In genomic region chr16:58170223-58170622, GRCh38 we compare ENCODE assay signal across 26 cellular contexts.
"Had no signal": no experiment of that assay in that cellular context is flagged by ENCODE, and none has a peak within 500 bp of the region (broad histone marks: within the 10 kb centered on the region; RNA-seq: fewer than 3 reads in every experiment).

No MANE protein-coding gene starts in this region.

- ATAC-seq: activated CD4-positive, alpha-beta T cell treated with anti-CD3 and anti-CD28 coated beads for 36 hours; activated CD8-positive, alpha-beta memory T cell treated with anti-CD3 and anti-CD28 coated beads, Interleukin-2, amount 10 ng/mL, durations not matched to agents 7 days and 5 days; activated CD8-positive, alpha-beta T cell treated with anti-CD3 and anti-CD28 coated beads, Interleukin-2, amount 10 ng/mL, durations not matched to agents 7 days and 5 days; activated naive CD4-positive, alpha-beta T cell treated with anti-CD3 and anti-CD28 coated beads, Interleukin-2, amount 50 U/mL, for 72 hours; body of pancreas; gastroesophageal sphincter; heart right ventricle had no signal

- DNase-seq: activated CD4-positive, alpha-beta memory T cell treated with anti-CD3 and anti-CD28 coated beads for 36 hours; activated CD4-positive, alpha-beta T cell treated with anti-CD3 and anti-CD28 coated beads for 36 hours; activated CD4-positive, alpha-beta T cell treated with anti-CD3 and anti-CD28 coated beads, Interleukin-2, amount 10 ng/mL, durations not matched to agents 24 days and 14 days; activated CD4-positive, CD25-positive, alpha-beta regulatory T cell; activated CD4-positive, CD25-positive, alpha-beta regulatory T cell treated with anti-CD3 and anti-CD28 coated beads, Interleukin-2, amount 50 U/mL, for 72 hours; activated CD8-positive, alpha-beta memory T cell treated with anti-CD3 and anti-CD28 coated beads, Interleukin-2, amount 10 ng/mL, durations not matched to agents 7 days and 5 days; activated CD8-positive, alpha-beta memory T cell treated with anti-CD3 and anti-CD28 coated beads, Interleukin-2, amount 50 U/mL, for 4 hours; activated CD8-positive, alpha-beta T cell treated with anti-CD3 and anti-CD28 coated beads, Interleukin-2, amount 10 ng/mL, durations not matched to agents 7 days and 5 days; activated gamma-delta T cell treated with Interleukin-2 at 50 U/mL for 16 hours; activated naive CD4-positive, alpha-beta T cell treated with Interleukin-2 at 50 U/mL for 16 hours; activated T-cell treated with anti-CD3 and anti-CD28 coated beads, Interleukin-2, amount 50 U/mL, for 1 hour; adrenal gland; amygdala; aorta; body of pancreas; cortex of kidney; dermis blood vessel endothelial cell; effector CD4-positive, alpha-beta T cell; esophagus squamous epithelium; foreskin melanocyte; heart right ventricle; T-helper 1 cell; T-helper 2 cell had no signal

- H3K4me1 ChIP-seq: adrenal gland, body of pancreas, esophagus squamous epithelium, gastroesophageal sphincter had no signal

- H3K27me3 ChIP-seq: adrenal gland, body of pancreas, esophagus squamous epithelium, gastroesophageal sphincter, heart right ventricle had no signal

- H3K27me3 Mint-ChIP-seq: activated CD4-positive, alpha-beta memory T cell treated with anti-CD3 and anti-CD28 coated beads for 36 hours; activated CD4-positive, alpha-beta T cell treated with anti-CD3 and anti-CD28 coated beads for 36 hours; activated CD4-positive, alpha-beta T cell treated with anti-CD3 and anti-CD28 coated beads, Interleukin-2, amount 10 ng/mL, durations not matched to agents 24 days and 14 days; activated CD8-positive, alpha-beta memory T cell treated with anti-CD3 and anti-CD28 coated beads, Interleukin-2, amount 10 ng/mL, durations not matched to agents 7 days and 5 days had no signal

- H3K4me1 Mint-ChIP-seq: activated CD8-positive, alpha-beta memory T cell treated with anti-CD3 and anti-CD28 coated beads, Interleukin-2, amount 10 ng/mL, durations not matched to agents 7 days and 5 days had no signal

- H3K27ac ChIP-seq: adrenal gland, body of pancreas, epithelial cell of prostate, esophagus squamous epithelium, gastroesophageal sphincter, heart right ventricle had no signal

- H3K4me3 Mint-ChIP-seq: activated CD4-positive, alpha-beta memory T cell treated with anti-CD3 and anti-CD28 coated beads for 36 hours; activated CD4-positive, alpha-beta T cell treated with anti-CD3 and anti-CD28 coated beads for 36 hours; activated CD4-positive, alpha-beta T cell treated with anti-CD3 and anti-CD28 coated beads, Interleukin-2, amount 10 ng/mL, durations not matched to agents 24 days and 14 days; activated CD8-positive, alpha-beta memory T cell treated with anti-CD3 and anti-CD28 coated beads, Interleukin-2, amount 10 ng/mL, durations not matched to agents 7 days and 5 days; activated CD8-positive, alpha-beta T cell treated with anti-CD3 and anti-CD28 coated beads, Interleukin-2, amount 10 ng/mL, durations not matched to agents 7 days and 5 days had no signal

- H3K9me3 Mint-ChIP-seq: activated CD4-positive, alpha-beta memory T cell treated with anti-CD3 and anti-CD28 coated beads for 36 hours; activated CD4-positive, alpha-beta T cell treated with anti-CD3 and anti-CD28 coated beads, Interleukin-2, amount 10 ng/mL, durations not matched to agents 24 days and 14 days; activated naive CD4-positive, alpha-beta T cell treated with anti-CD3 and anti-CD28 coated beads, Interleukin-2, amount 50 U/mL, for 72 hours had no signal

- H3K9me3 ChIP-seq: adrenal gland, body of pancreas, esophagus squamous epithelium, gastroesophageal sphincter, heart right ventricle had no signal

- H3K27ac Mint-ChIP-seq: activated CD4-positive, alpha-beta memory T cell treated with anti-CD3 and anti-CD28 coated beads for 36 hours; activated CD4-positive, alpha-beta T cell treated with anti-CD3 and anti-CD28 coated beads for 36 hours; activated CD4-positive, alpha-beta T cell treated with anti-CD3 and anti-CD28 coated beads, Interleukin-2, amount 10 ng/mL, durations not matched to agents 24 days and 14 days; activated CD8-positive, alpha-beta memory T cell treated with anti-CD3 and anti-CD28 coated beads, Interleukin-2, amount 10 ng/mL, durations not matched to agents 7 days and 5 days; activated CD8-positive, alpha-beta T cell treated with anti-CD3 and anti-CD28 coated beads, Interleukin-2, amount 10 ng/mL, durations not matched to agents 7 days and 5 days had no signal

- H3K4me3 ChIP-seq: adrenal gland, body of pancreas, esophagus squamous epithelium, gastroesophageal sphincter, heart right ventricle had no signal
